Comparison of ENCODE assay signal across 16 cellular contexts in genomic region chr15:33679065-33679464, GRCh38.
"Had no signal": no experiment of that assay in that cellular context is flagged by ENCODE, and none has a peak within 500 bp of the region (broad histone marks: within the 10 kb centered on the region; RNA-seq: fewer than 3 reads in every experiment).

No MANE protein-coding gene starts in this region.

- H3K27me3 ChIP-seq: ascending aorta, gastrocnemius medialis, hepatocyte had no signal

- H3K27ac ChIP-seq: hepatocyte, spleen had no signal

- H3K36me3 Mint-ChIP-seq: activated naive CD8-positive, alpha-beta T cell treated with anti-CD3 and anti-CD28 coated beads, Interleukin-2, amount 10 ng/mL, durations not matched to agents 7 days and 5 days; natural killer cell; T-cell had no signal

- ATAC-seq: activated CD4-positive, CD25-positive, alpha-beta regulatory T cell treated with anti-CD3 and anti-CD28 coated beads, Interleukin-2, amount 50 U/mL, for 24 hours; gastrocnemius medialis; left colon; natural killer cell; right cardiac atrium; T-cell had no signal

- H3K4me3 ChIP-seq: ascending aorta, gastrocnemius medialis, hepatocyte, spleen had no signal

- H3K4me3 Mint-ChIP-seq: activated naive CD8-positive, alpha-beta T cell treated with anti-CD3 and anti-CD28 coated beads, Interleukin-2, amount 10 ng/mL, durations not matched to agents 7 days and 5 days; natural killer cell; T-cell had no signal

- H3K27ac Mint-ChIP-seq: activated naive CD8-positive, alpha-beta T cell treated with anti-CD3 and anti-CD28 coated beads, Interleukin-2, amount 10 ng/mL, durations not matched to agents 7 days and 5 days; natural killer cell; T-cell had no signal

- H3K9me3 Mint-ChIP-seq: activated naive CD8-positive, alpha-beta T cell treated with anti-CD3 and anti-CD28 coated beads, Interleukin-2, amount 10 ng/mL, durations not matched to agents 7 days and 5 days; natural killer cell; T-cell had no signal

- H3K4me1 ChIP-seq: ascending aorta, spleen had no signal

- H3K4me1 Mint-ChIP-seq: activated naive CD8-positive, alpha-beta T cell treated with anti-CD3 and anti-CD28 coated beads, Interleukin-2, amount 10 ng/mL, durations not matched to agents 7 days and 5 days; natural killer cell; T-cell had no signal

- DNase-seq: activated CD4-positive, alpha-beta T cell treated with anti-CD3 and anti-CD28 coated beads, Interleukin-2, amount 50 U/mL, for 48 hours; activated gamma-delta T cell; activated naive CD8-positive, alpha-beta T cell treated with anti-CD3 and anti-CD28 coated beads, Interleukin-2, amount 10 ng/mL, durations not matched to agents 7 days and 5 days; activated T-cell treated with anti-CD3 and anti-CD28 coated beads, Interleukin-2, amount 50 U/mL, for 48 hours; gastrocnemius medialis; left colon; natural killer cell; posterior cingulate gyrus; spleen; stimulated activated CD4-positive, alpha-beta T cell treated with anti-CD3 and anti-CD28 coated beads, Interleukin-2, amount 100 ng/mL, for 24 hours; stimulated activated naive CD4-positive, alpha-beta T cell; T-cell had no signal

- H3K9me3 ChIP-seq: ascending aorta, gastrocnemius medialis, spleen had no signal

- H3K36me3 ChIP-seq: ascending aorta, gastrocnemius medialis, spleen had no signal
